ENCODE assay signal across 22 cellular contexts in the genomic region with DNA sequence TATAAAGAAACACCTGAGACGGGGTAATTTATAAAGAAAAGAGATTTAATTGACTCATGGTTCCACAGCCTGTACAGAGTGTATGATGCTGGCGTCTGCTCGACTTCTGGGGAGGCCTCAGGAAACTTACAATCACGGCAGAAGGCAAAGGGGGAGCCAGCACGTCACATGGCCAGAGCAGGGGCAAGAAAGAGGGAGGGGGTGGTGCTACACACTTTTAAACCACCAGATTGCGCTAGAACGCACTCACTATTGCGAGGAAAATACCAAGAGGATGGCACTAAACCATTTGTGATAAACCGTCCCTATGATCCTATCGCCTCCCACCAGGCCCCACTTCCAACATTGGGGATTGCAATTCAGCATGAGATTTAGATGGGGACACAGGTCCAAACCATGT.
DNase-seq lines count a peak whose midpoint lies in the region; ATAC-seq and TF ChIP-seq lines count a peak whose summit lies in the region.
"Had no signal": no experiment of that assay in that cellular context is flagged by ENCODE, and none has a peak within 500 bp of the region (broad histone marks: within the 10 kb centered on the region; RNA-seq: fewer than 3 reads in every experiment).

No MANE protein-coding gene starts in this region.

- no peak for ATAC-seq in GM19397 (IDR thresholded peaks at IDR 0.05; ENCODE audit: unreplicated experiment)
- ATAC-seq: activated CD8-positive, alpha-beta T cell treated with anti-CD3 and anti-CD28 coated beads for 36 hours; gastrocnemius medialis; stimulated activated effector memory CD8-positive, alpha-beta T cell treated with anti-CD3 and anti-CD28 coated beads, Interleukin-12 subunit alpha, Interleukin-12 subunit beta, amount 100 ng/mL, for 72 hours had no signal

- H3K27me3 Mint-ChIP-seq in dendritic cell treated with granulocyte-macrophage colony-stimulating factor and Interleukin-4, amounts not matched to agents 40 ng/mL and 50 ng/mL, for 4 days: no peaks in the 10 kb centered on the region
- H3K27me3 Mint-ChIP-seq: activated B cell treated with CpG ODN at 0.5 μM for 24 hours; activated CD8-positive, alpha-beta T cell treated with anti-CD3 and anti-CD28 coated beads for 36 hours had no signal

- DNase-seq in ACHN (peak; percentile 1), NAMALWA (ENCODE audit: low spot score) (peak; percentile 14), OCI-M1 (lab: John Stamatoyannopoulos, UW) (no peak), H7 (no peak)
- DNase-seq: activated B cell treated with CpG ODN at 0.5 μM for 24 hours; activated CD8-positive, alpha-beta T cell treated with anti-CD3 and anti-CD28 coated beads for 36 hours; colonic mucosa; EL; esophagus squamous epithelium; gastrocnemius medialis; HFFc6; kidney; NCI-H1105 treated with DMSO at 0.1 percent for 48 hours; stimulated activated CD4-positive, alpha-beta T cell treated with anti-CD3 and anti-CD28 coated beads, Interleukin-1b, Interleukin-23, amount 100 ng/mL, for 48 hours had no signal

- TF ChIP-seq CTCF in DOHH2 (IDR thresholded peaks at IDR 0.05; ENCODE audit: low read depth, low read length, poor library complexity, severe bottlenecking): peak; percentile 14

- in situ Hi-C loops in ACHN (cut with HindIII; ENCODE audit: low pct_ligation_motif_present, low pct_unique_long_range_greater_than_20kb, low sequenced_read_pairs): no loop called here

- H3K9me3 Mint-ChIP-seq in dendritic cell treated with granulocyte-macrophage colony-stimulating factor and Interleukin-4, amounts not matched to agents 40 ng/mL and 50 ng/mL, for 4 days: peaks cover 7% of the 10 kb centered on the region
- H3K9me3 Mint-ChIP-seq: activated B cell treated with CpG ODN at 0.5 μM for 24 hours; activated CD8-positive, alpha-beta T cell treated with anti-CD3 and anti-CD28 coated beads for 36 hours; HFFc6; stimulated activated effector memory CD8-positive, alpha-beta T cell treated with anti-CD3 and anti-CD28 coated beads, Interleukin-12 subunit alpha, Interleukin-12 subunit beta, amount 100 ng/mL, for 72 hours had no signal

- H3K4me2 ChIP-seq in DOHH2 (ENCODE audit: low read length): no peak overlapping the region

- H3K4me3 Mint-ChIP-seq in dendritic cell treated with granulocyte-macrophage colony-stimulating factor and Interleukin-4, amounts not matched to agents 40 ng/mL and 50 ng/mL, for 4 days: no peak overlapping the region
- H3K4me3 Mint-ChIP-seq: activated B cell treated with CpG ODN at 0.5 μM for 24 hours; activated CD8-positive, alpha-beta T cell treated with anti-CD3 and anti-CD28 coated beads for 36 hours; HFFc6; stimulated activated effector memory CD8-positive, alpha-beta T cell treated with anti-CD3 and anti-CD28 coated beads, Interleukin-12 subunit alpha, Interleukin-12 subunit beta, amount 100 ng/mL, for 72 hours had no signal

- no peak overlapping the region for H3K27ac ChIP-seq in DOHH2 (ENCODE audit: low read depth, low read length)
- H3K27ac ChIP-seq: breast epithelium, colonic mucosa, esophagus squamous epithelium, gastrocnemius medialis, RWPE1, SK-N-MC had no signal

- no peaks in the 10 kb centered on the region for H3K79me2 ChIP-seq in DOHH2 (ENCODE audit: control insufficient read depth, low read length)

- no peaks in the 10 kb centered on the region for H3K36me3 ChIP-seq in DOHH2 (ENCODE audit: control insufficient read depth, low read length)
- no peaks in the 10 kb centered on the region for H3K36me3 ChIP-seq in H7 (replicated peaks; ENCODE audit: control insufficient read depth, insufficient read depth, low read length)
- H3K36me3 ChIP-seq: breast epithelium, colonic mucosa, esophagus squamous epithelium, gastrocnemius medialis had no signal

- no peaks in the 10 kb centered on the region for H3K9me2 ChIP-seq in DOHH2 (replicated peaks; ENCODE audit: control insufficient read depth, low read length)

- H3K4me1 ChIP-seq in DOHH2 (ENCODE audit: control insufficient read depth, low read length): no peaks in the 10 kb centered on the region
- H3K4me1 ChIP-seq: breast epithelium, colonic mucosa, esophagus squamous epithelium, gastrocnemius medialis had no signal

- H3K4me1 Mint-ChIP-seq in dendritic cell treated with granulocyte-macrophage colony-stimulating factor and Interleukin-4, amounts not matched to agents 40 ng/mL and 50 ng/mL, for 4 days (ENCODE audit: low read depth): peaks cover 12% of the 10 kb centered on the region
- H3K4me1 Mint-ChIP-seq: activated B cell treated with CpG ODN at 0.5 μM for 24 hours; stimulated activated effector memory CD8-positive, alpha-beta T cell treated with anti-CD3 and anti-CD28 coated beads, Interleukin-12 subunit alpha, Interleukin-12 subunit beta, amount 100 ng/mL, for 72 hours had no signal

- H4K20me1 ChIP-seq in DOHH2 (ENCODE audit: control insufficient read depth, insufficient read depth, low read depth, low read length): no peaks in the 10 kb centered on the region

- intact Hi-C loops in dendritic cell treated with granulocyte-macrophage colony-stimulating factor and Interleukin-4, amounts not matched to agents 40 ng/mL and 50 ng/mL, for 4 days (cut with micrococcal nuclease): no loop called here

- H3K27ac Mint-ChIP-seq in dendritic cell treated with granulocyte-macrophage colony-stimulating factor and Interleukin-4, amounts not matched to agents 40 ng/mL and 50 ng/mL, for 4 days: peak overlapping the region; percentile 86
- H3K27ac Mint-ChIP-seq: activated B cell treated with CpG ODN at 0.5 μM for 24 hours; activated CD8-positive, alpha-beta T cell treated with anti-CD3 and anti-CD28 coated beads for 36 hours; HFFc6; stimulated activated effector memory CD8-positive, alpha-beta T cell treated with anti-CD3 and anti-CD28 coated beads, Interleukin-12 subunit alpha, Interleukin-12 subunit beta, amount 100 ng/mL, for 72 hours had no signal

- H3K27me3 ChIP-seq in DOHH2 (ENCODE audit: control insufficient read depth, low read length) (no peaks in the 10 kb centered on the region), H7 (ENCODE audit: control insufficient read depth, insufficient read depth, low read length) (no peaks in the 10 kb centered on the region)
- H3K27me3 ChIP-seq: breast epithelium, colonic mucosa, esophagus squamous epithelium, gastrocnemius medialis had no signal

- no peak overlapping the region for H3K4me3 ChIP-seq in DOHH2 (ENCODE audit: low read length)
- no peak overlapping the region for H3K4me3 ChIP-seq in H7 (ENCODE audit: insufficient read depth, low read depth, low read length)
- H3K4me3 ChIP-seq: breast epithelium, colonic mucosa, esophagus squamous epithelium, gastrocnemius medialis, lung, SK-N-MC had no signal

- no peaks in the 10 kb centered on the region for H3K36me3 Mint-ChIP-seq in dendritic cell treated with granulocyte-macrophage colony-stimulating factor and Interleukin-4, amounts not matched to agents 40 ng/mL and 50 ng/mL, for 4 days (ENCODE audit: low read depth)
- H3K36me3 Mint-ChIP-seq: stimulated activated effector memory CD8-positive, alpha-beta T cell treated with anti-CD3 and anti-CD28 coated beads, Interleukin-12 subunit alpha, Interleukin-12 subunit beta, amount 100 ng/mL, for 72 hours had no signal

- no peaks in the 10 kb centered on the region for H3F3A ChIP-seq in DOHH2 (ENCODE audit: control insufficient read depth, insufficient read depth)

- no peaks in the 10 kb centered on the region for H3K9me3 ChIP-seq in DOHH2 (ENCODE audit: control insufficient read depth, insufficient read depth, low read length)
- H3K9me3 ChIP-seq: breast epithelium, colonic mucosa, esophagus squamous epithelium, gastrocnemius medialis had no signal

Comparison
In these comparisons a context has a peak if more than half of its experiments do, and no peak if none do; other contexts are left out.
1. DNase-seq: peak in ACHN (single experiment) and NAMALWA (single experiment); none in OCI-M1 (single experiment) and H7 (single experiment).